ENCODE assay signal across 8 cellular contexts in genomic region chr14:91140672-91141071, GRCh38. TPM values are rescaled to one million over a fixed set of nuclear protein-coding genes. Genes with fewer than 3 reads are reported as not detected.
DNase-seq lines count a peak whose midpoint lies in the region; ATAC-seq, FAIRE-seq and TF ChIP-seq lines count a peak whose summit lies in the region.

No MANE protein-coding gene starts in this region.

- no peak for FAIRE-seq in astrocyte (lab: Jason Lieb, UNC)

- DNase-seq in COLO668 (lab: John Stamatoyannopoulos, UW; ENCODE audit: unreplicated experiment) (peak; percentile 41), HFF-Myc (ENCODE audit: extremely low read depth, low read depth) (no peak), astrocyte (ENCODE audit: low read depth) (no peak), lung microvascular endothelial cell (ENCODE audit: low read depth in 2 of 2) (peak; percentile 56 to 74), thyroid gland (no peak)
- no peak for DNase-seq in stimulated activated naive CD8-positive, alpha-beta T cell treated with anti-CD3 and anti-CD28 coated beads, Interleukin-15, amount 100 ng/mL, for 72 hours

- intact Hi-C loops in thyroid gland (cut with DNase I), result no loop called here

- H3K9me3 Mint-ChIP-seq in astrocyte (ENCODE audit: unreplicated experiment), result no peaks in the 10 kb centered on the region
- no peaks in the 10 kb centered on the region for H3K9me3 Mint-ChIP-seq in stimulated activated naive CD8-positive, alpha-beta T cell treated with anti-CD3 and anti-CD28 coated beads, Interleukin-15, amount 100 ng/mL, for 72 hours

- TF ChIP-seq POLR2A in thyroid gland (IDR thresholded peaks at IDR 0.05), result no peak

- H3K27me3 ChIP-seq in astrocyte (ENCODE audit: insufficient read depth, low read length) (peaks cover 40% of the 10 kb centered on the region), thyroid gland (no peaks in the 10 kb centered on the region)

- no peak overlapping the region for H3K4me3 Mint-ChIP-seq in astrocyte (ENCODE audit: unreplicated experiment)
- H3K4me3 Mint-ChIP-seq in stimulated activated naive CD8-positive, alpha-beta T cell treated with anti-CD3 and anti-CD28 coated beads, Interleukin-15, amount 100 ng/mL, for 72 hours, result no peak overlapping the region

- 88 to 89% methylated on average over 3 of the region's 3 CpGs for WGBS in thyroid gland, 2 donors

- H3K27ac ChIP-seq in astrocyte (ENCODE audit: low read depth, low read length), result no peak overlapping the region
- peak overlapping the region in 1 of 3 donors; percentile 33 for H3K27ac ChIP-seq in thyroid gland

- H3K36me3 ChIP-seq in astrocyte (ENCODE audit: insufficient read depth, low read length) (no peaks in the 10 kb centered on the region), thyroid gland (peaks cover 0 to 4% of the 10 kb centered on the region in 2 donors)

- H3K79me2 ChIP-seq in astrocyte (ENCODE audit: insufficient read depth, low read length), result no peaks in the 10 kb centered on the region

- H2AFZ ChIP-seq in astrocyte (ENCODE audit: low read depth, low read length), result no peak overlapping the region

- no peak overlapping the region for H3K27ac Mint-ChIP-seq in astrocyte (ENCODE audit: unreplicated experiment)
- peak overlapping the region in 1 of 2 donors; percentile 78 for H3K27ac Mint-ChIP-seq in stimulated activated naive CD8-positive, alpha-beta T cell treated with anti-CD3 and anti-CD28 coated beads, Interleukin-15, amount 100 ng/mL, for 72 hours

- no peak overlapping the region for H3K4me2 ChIP-seq in astrocyte (ENCODE audit: low read length)

- H4K20me1 ChIP-seq in astrocyte (ENCODE audit: insufficient read depth, low read length), result peaks cover 5% of the 10 kb centered on the region

- H3K27me3 Mint-ChIP-seq in astrocyte (ENCODE audit: low read depth, unreplicated experiment), result no peaks in the 10 kb centered on the region
- no peaks in the 10 kb centered on the region for H3K27me3 Mint-ChIP-seq in stimulated activated naive CD8-positive, alpha-beta T cell treated with anti-CD3 and anti-CD28 coated beads, Interleukin-15, amount 100 ng/mL, for 72 hours

- H3K9ac ChIP-seq in astrocyte (ENCODE audit: low read length), result no peak overlapping the region

- TF ChIP-seq CTCF in HFF-Myc (IDR thresholded peaks at IDR 0.05; ENCODE audit: low read depth, low read length, missing control alignments) (peak; percentile 36), astrocyte (IDR thresholded peaks at IDR 0.05; ENCODE audit: insufficient read depth, low read depth, low read length) (peak; percentile 25), thyroid gland (IDR thresholded peaks at IDR 0.05) (peak in 2 of 6 experiments; percentile 6 to 22)

- H3K4me1 Mint-ChIP-seq in astrocyte (ENCODE audit: low read depth, unreplicated experiment), result peaks cover 8% of the 10 kb centered on the region
- peaks cover 64% of the 10 kb centered on the region for H3K4me1 Mint-ChIP-seq in stimulated activated naive CD8-positive, alpha-beta T cell treated with anti-CD3 and anti-CD28 coated beads, Interleukin-15, amount 100 ng/mL, for 72 hours

- no peak for ATAC-seq in stimulated activated naive CD8-positive, alpha-beta T cell treated with anti-CD3 and anti-CD28 coated beads, Interleukin-15, amount 100 ng/mL, for 72 hours
- ATAC-seq in GM18511 (IDR thresholded peaks at IDR 0.05; ENCODE audit: unreplicated experiment) (no peak), GM21360 (IDR thresholded peaks at IDR 0.05; ENCODE audit: unreplicated experiment) (no peak)

- H3K4me1 ChIP-seq in astrocyte (ENCODE audit: insufficient read depth, low read length), result no peaks in the 10 kb centered on the region
- H3K4me1 ChIP-seq in thyroid gland, result peaks cover 17 to 28% of the 10 kb centered on the region in 2 donors

- no peak overlapping the region for H3K4me3 ChIP-seq in HFF-Myc (replicated peaks; ENCODE audit: low read depth, low read length)
- H3K4me3 ChIP-seq in astrocyte (ENCODE audit: insufficient read depth, low read depth, low read length), result no peak overlapping the region
- no peak overlapping the region for H3K4me3 ChIP-seq in thyroid gland (replicated peaks in 1 of 3)

- H3K36me3 Mint-ChIP-seq in astrocyte (ENCODE audit: low read depth, unreplicated experiment), result peaks cover 10% of the 10 kb centered on the region

- H3K9me3 ChIP-seq in astrocyte (ENCODE audit: insufficient read depth, low read depth, low read length) (no peaks in the 10 kb centered on the region), thyroid gland (no peaks in the 10 kb centered on the region)

RNA-seq across cellular contexts. Expression of gene DGLUCY, which starts 26.8 kb away (rescaled TPM):
- 20.0 and 25.9 TPM in 2 replicates for total RNA-seq in astrocyte
- 29.0 and 30.1 TPM in 2 replicates for total RNA-seq in lung microvascular endothelial cell
- 100 to 1,000 TPM in 3 of 4 donors, 10 to 100 TPM in 1; 58.0 to 125 (median 103) TPM for total RNA-seq in thyroid gland

Comparison
In these comparisons a context has a peak if more than half of its experiments do, and no peak if none do; other contexts are left out.
1. DNase-seq: peak in COLO668 (single experiment) and lung microvascular endothelial cell (2 of 2); none in HFF-Myc (single experiment), astrocyte (single experiment), stimulated activated naive CD8-positive, alpha-beta T cell treated with anti-CD3 and anti-CD28 coated beads, Interleukin-15, amount 100 ng/mL, for 72 hours (0 of 2) and thyroid gland (0 of 2).